ENCODE assay signal across 31 cellular contexts in the genomic region with DNA sequence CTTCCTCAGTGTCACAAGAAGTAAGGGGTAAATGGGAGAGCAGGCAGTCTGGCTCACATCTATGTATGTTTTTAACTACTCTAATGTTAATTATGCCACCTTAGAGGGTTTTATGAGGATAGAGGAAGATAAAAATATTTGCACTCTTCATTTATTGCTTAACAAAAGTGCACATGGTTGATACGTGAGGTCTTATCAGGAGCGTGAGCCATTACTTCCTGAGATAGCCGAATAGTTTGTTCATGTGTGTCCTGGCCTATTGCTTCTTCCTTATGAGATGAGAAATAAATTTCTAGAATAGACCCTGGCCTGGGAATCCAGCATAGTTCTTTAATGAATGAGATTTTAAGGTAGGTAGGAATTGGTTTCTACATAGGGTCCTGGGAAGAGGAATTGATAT.
"Had no signal": no experiment of that assay in that cellular context is flagged by ENCODE, and none has a peak within 500 bp of the region (broad histone marks: within the 10 kb centered on the region; RNA-seq: fewer than 3 reads in every experiment).

No MANE protein-coding gene starts in this region.

- H3K27me3 ChIP-seq: brain microvascular endothelial cell, Peyer's patch had no signal

- H3K4me1 ChIP-seq: Peyer's patch had no signal

- H3K27ac ChIP-seq: brain microvascular endothelial cell, Peyer's patch, WERI-Rb-1 had no signal

- ATAC-seq: activated CD8-positive, alpha-beta memory T cell treated with anti-CD3 and anti-CD28 coated beads, Interleukin-2, amount 10 ng/mL, durations not matched to agents 7 days and 5 days; activated naive CD8-positive, alpha-beta T cell treated with anti-CD3 and anti-CD28 coated beads, Interleukin-2, amount 50 U/mL, for 24 hours had no signal

- H3K4me3 ChIP-seq: Peyer's patch had no signal

- H3K36me3 ChIP-seq: brain microvascular endothelial cell, Peyer's patch, WERI-Rb-1 had no signal

- DNase-seq: activated CD4-positive, alpha-beta memory T cell treated with anti-CD3 and anti-CD28 coated beads, Interleukin-2, amount 10 ng/mL, durations not matched to agents 7 days and 5 days; activated CD4-positive, alpha-beta T cell treated with anti-CD3 and anti-CD28 coated beads for 1 hour; activated CD4-positive, alpha-beta T cell treated with anti-CD3 and anti-CD28 coated beads for 48 hours; activated CD4-positive, CD25-positive, alpha-beta regulatory T cell; activated CD8-positive, alpha-beta memory T cell treated with anti-CD3 and anti-CD28 coated beads for 24 hours; activated CD8-positive, alpha-beta memory T cell treated with anti-CD3 and anti-CD28 coated beads, Interleukin-2, amount 10 ng/mL, durations not matched to agents 7 days and 5 days; activated CD8-positive, alpha-beta memory T cell treated with anti-CD3 and anti-CD28 coated beads, Interleukin-2, amount 50 U/mL, for 48 hours; activated effector memory CD4-positive, alpha-beta T cell treated with Interleukin-2 at 50 U/mL for 16 hours; activated naive CD4-positive, alpha-beta T cell treated with anti-CD3 and anti-CD28 coated beads, Interleukin-2, amount 10 ng/mL, durations not matched to agents 7 days and 5 days; activated naive CD8-positive, alpha-beta T cell treated with anti-CD3 and anti-CD28 coated beads, Interleukin-2, amount 50 U/mL, for 24 hours; activated T-cell treated with anti-CD3 and anti-CD28 coated beads, Interleukin-2, amount 50 U/mL, for 48 hours; amniotic stem cell; aorta; brain microvascular endothelial cell; central memory CD4-positive, alpha-beta T cell; Karpas-422; NCI-H1105; NCI-H1436; NCI-H1694; NCI-H1930; NCI-H2081 treated with DMSO at 0.1 percent for 48 hours; NCI-H345; NCI-H524 treated with DMSO at 0.1 percent for 48 hours; Peyer's patch; RPMI8226; SIG-M5; SW 1271; T-helper 1 cell; T-helper 2 cell; T-helper 9 cell; WERI-Rb-1 had no signal
